25 cellular contexts compared by ENCODE assay signal in genomic region chr5:172680921-172681320, GRCh38. TPM values are rescaled to one million over a fixed set of nuclear protein-coding genes. Genes with fewer than 3 reads are reported as not detected.
A peak's percentile ranks its signal among the peaks of the same experiment; 100 is the strongest.
DNase-seq lines count a peak whose midpoint lies in the region; ATAC-seq, FAIRE-seq and TF ChIP-seq lines count a peak whose summit lies in the region.
"Had no signal": no experiment of that assay in that cellular context is flagged by ENCODE, and none has a peak within 500 bp of the region (broad histone marks: within the 10 kb centered on the region; RNA-seq: fewer than 3 reads in every experiment).

No MANE protein-coding gene starts in this region.

- TF ChIP-seq RAD21 in IMR-90 (IDR thresholded peaks at IDR 0.05; ENCODE audit: low read length), result no peak
- TF ChIP-seq RAD21 in K562 (CRISPR knock-in tag; conservative IDR thresholded peaks at IDR 0.05 in 1 of 2, IDR thresholded peaks at IDR 0.05 in 1 of 2), result no peak

- H3K9me3 ChIP-seq in IMR-90 (ENCODE audit: control insufficient read depth, insufficient read depth, low read length) (no peaks in the 10 kb centered on the region), OCI-LY3 (ENCODE audit: insufficient read depth, low read length) (no peaks in the 10 kb centered on the region), K562 (replicated peaks; ENCODE audit: control insufficient read depth, insufficient read depth, low read depth, low read length) (no peaks in the 10 kb centered on the region)
- H3K9me3 ChIP-seq: HAP-1, suprapubic skin had no signal

- H2AK9ac ChIP-seq in IMR-90 (replicated peaks; ENCODE audit: low read depth, low read length, poor library complexity), result peak overlapping the region; percentile 67

- no peak overlapping the region for H3K4ac ChIP-seq in IMR-90 (ENCODE audit: low read depth, low read length)

- POLR2A ChIA-PET in IMR-90 (lab: Charles Lee; ENCODE audit: unreplicated experiment), result interaction anchor here (0.6 kb wide), 1 partner anchor 89 kb away, joined by 3 read pairs; no protein-coding TSS in a partner anchor
- POLR2A ChIA-PET in K562 (lab: Yijun Ruan, JAX), result no interaction called here

- TF ChIP-seq EP300 in K562 (IDR thresholded peaks at IDR 0.05; ENCODE audit: low read length), result no peak

- no peak overlapping the region for H2AFZ ChIP-seq in IMR-90 (replicated peaks; ENCODE audit: low read length, poor library complexity)
- H2AFZ ChIP-seq in OCI-LY3 (ENCODE audit: low read depth, low read length), result no peak overlapping the region
- H2AFZ ChIP-seq in K562 (ENCODE audit: low read depth, low read length), result no peak overlapping the region
- H2AFZ ChIP-seq: PC-9 had no signal

- H3K4me3 ChIP-seq in IMR-90 (ENCODE audit: insufficient read depth, low read depth, low read length) (no peak overlapping the region), OCI-LY3 (ENCODE audit: low read length) (no peak overlapping the region), K562 (no peak overlapping the region)
- H3K4me3 ChIP-seq: HAP-1, PC-9, suprapubic skin had no signal

- H2BK15ac ChIP-seq in IMR-90 (ENCODE audit: low read depth, low read length), result no peak overlapping the region

- H4K91ac ChIP-seq in IMR-90 (ENCODE audit: insufficient read depth, low read depth, low read length), result no peak overlapping the region

- H3K79me2 ChIP-seq in OCI-LY3 (ENCODE audit: low read length), result no peaks in the 10 kb centered on the region
- no peaks in the 10 kb centered on the region for H3K79me2 ChIP-seq in K562 (ENCODE audit: control insufficient read depth, insufficient read depth, low read length)

- TF ChIP-seq CTCF in CD14-positive monocyte (IDR thresholded peaks at IDR 0.05), result no peak
- no peak for TF ChIP-seq CTCF in IMR-90 (conservative IDR thresholded peaks at IDR 0.05; ENCODE audit: low read depth, low read length)
- TF ChIP-seq CTCF in OCI-LY3 (IDR thresholded peaks at IDR 0.05; ENCODE audit: low read depth, low read length), result no peak
- no peak for TF ChIP-seq CTCF in K562 (IDR thresholded peaks at IDR 0.05 in 2 of 3, conservative IDR thresholded peaks at IDR 0.05 in 1 of 3; ENCODE audit: insufficient read depth in 2 of 3, low read depth in 1 of 3, low read length in 3 of 3)

- H3K27me3 ChIP-seq in IMR-90 (ENCODE audit: control insufficient read depth, insufficient read depth, low read length) (no peaks in the 10 kb centered on the region), OCI-LY3 (ENCODE audit: low read depth, low read length) (peaks cover 15% of the 10 kb centered on the region), K562 (ENCODE audit: control insufficient read depth in 2 of 2, insufficient read depth in 2 of 2, low read length in 2 of 2) (peaks cover 6 to 34% of the 10 kb centered on the region in 2 experiments; a peak in 4 of 5 replicates)
- H3K27me3 ChIP-seq: suprapubic skin had no signal

- H3K9me1 ChIP-seq in IMR-90 (ENCODE audit: insufficient read depth, low read length) (no peaks in the 10 kb centered on the region), K562 (ENCODE audit: control insufficient read depth, insufficient read depth, low read length) (no peaks in the 10 kb centered on the region)

- H2BK5ac ChIP-seq in IMR-90 (ENCODE audit: low read depth, low read length, poor library complexity, severe bottlenecking), result no peak overlapping the region

- no peak for TF ChIP-seq POLR2A in IMR-90 (IDR thresholded peaks at IDR 0.05; ENCODE audit: low read depth, low read length)
- no peak for TF ChIP-seq POLR2A in K562 (conservative IDR thresholded peaks at IDR 0.05)

- no peak overlapping the region for H2BK120ac ChIP-seq in IMR-90 (ENCODE audit: low read depth, low read length)

- WGBS in IMR-90 (ENCODE audit: extremely low coverage in 2 of 2, insufficient read length in 1 of 2), 2 experiments, result no CpG with 5 or more reads among the region's 5 CpGs
- 11% methylated on average over 5 of the region's 5 CpGs for WGBS in K562 (ENCODE audit: insufficient coverage, low coverage, missing lambda C conversion rate)

- dilution Hi-C loops in IMR-90 (cut with HindIII; ENCODE audit: low sequenced_read_pairs, unreplicated experiment), result no loop called here

- in situ Hi-C loops in IMR-90 (cut with MboI; ENCODE audit: low sequenced_read_pairs) (no loop called here), K562 (cut with MboI) (no loop called here)

- no peak overlapping the region for H3K56ac ChIP-seq in IMR-90 (ENCODE audit: extremely low read depth, insufficient read depth, low read length)

- no peak overlapping the region for H3K23ac ChIP-seq in IMR-90 (ENCODE audit: low read depth, low read length)

- ATAC-seq in IMR-90 (ENCODE audit: low read depth), result no peak
- peak; percentile 82 for ATAC-seq in K562
- ATAC-seq in stimulated activated naive CD8-positive, alpha-beta T cell treated with anti-CD3 and anti-CD28 coated beads, Interleukin-15, Interleukin-2, amounts not matched to agents 100 U/mL and 50 U/mL, for 24 hours, result no peak
- ATAC-seq in GM19397 (IDR thresholded peaks at IDR 0.05; ENCODE audit: unreplicated experiment), result no peak
- ATAC-seq: activated CD8-positive, alpha-beta memory T cell treated with anti-CD3 and anti-CD28 coated beads, Interleukin-2, amount 10 ng/mL, durations not matched to agents 7 days and 5 days; sciatic nerve had no signal

- BruUV-seq in IMR-90 (replicated peaks; lab: Mats Ljungman, UMichigan) (no TSS peak), K562 (replicated peaks; lab: Mats Ljungman, UMichigan) (no TSS peak)

- H3K4me1 Mint-ChIP-seq in CD14-positive monocyte, result peaks cover 17% of the 10 kb centered on the region

- no peak overlapping the region for H3K4me2 ChIP-seq in IMR-90 (ENCODE audit: low read depth, low read length)
- H3K4me2 ChIP-seq in OCI-LY3 (ENCODE audit: low read length), result peak overlapping the region; percentile 25; the same call in 1 of the 2 replicates
- H3K4me2 ChIP-seq in K562 (ENCODE audit: insufficient read depth, low read length), result no peak overlapping the region
- H3K4me2 ChIP-seq: PC-9 had no signal

- peaks cover 7 to 13% (median 11%) of the 10 kb centered on the region in 7 donors for H3K9me3 Mint-ChIP-seq in CD14-positive monocyte
- H3K9me3 Mint-ChIP-seq: activated naive CD8-positive, alpha-beta T cell treated with anti-CD3 and anti-CD28 coated beads, Interleukin-2, amount 10 ng/mL, durations not matched to agents 7 days and 5 days; activated T-helper 1 cell treated with anti-CD3 and anti-CD28 coated beads, Interleukin-12 subunit alpha, Interleukin-12 subunit beta, Interleukin-2, Interleukin-4 antibody, amounts not matched to agents 30 ng/mL and 10 ng/mL and 1 ng/mL, durations not matched to agents 14 hours and 24 hours and 36 hours; CD4-positive, CD25-positive, alpha-beta regulatory T cell had no signal

- H4K5ac ChIP-seq in IMR-90 (ENCODE audit: low read depth, low read length), result no peak overlapping the region

- H3K27ac ChIP-seq in IMR-90 (ENCODE audit: insufficient read depth, low read length) (no peak overlapping the region), OCI-LY3 (ENCODE audit: low read length) (no peak overlapping the region), K562 (ENCODE audit: extremely low read depth, low read depth, low read length) (no peak overlapping the region)
- H3K27ac ChIP-seq: PC-9, suprapubic skin had no signal

- peaks cover 2% of the 10 kb centered on the region; the same call in 1 of the 2 replicates for H3K4me1 ChIP-seq in IMR-90 (ENCODE audit: control insufficient read depth, insufficient read depth, low read length)
- peaks cover 5% of the 10 kb centered on the region; the same call in 1 of the 2 replicates for H3K4me1 ChIP-seq in OCI-LY3 (ENCODE audit: low read length)
- peaks cover 2 to 8% of the 10 kb centered on the region in 2 experiments; a peak in 4 of 5 replicates for H3K4me1 ChIP-seq in K562 (replicated peaks in 1 of 2; ENCODE audit: control insufficient read depth in 2 of 2, insufficient read depth in 2 of 2, low read length in 2 of 2)
- H3K4me1 ChIP-seq: HAP-1 had no signal

- CTCF ChIA-PET in IMR-90 (lab: Yijun Ruan, JAX), result no interaction called here
- CTCF ChIA-PET in K562 (lab: Yijun Ruan, JAX; ENCODE audit: low intra/inter-chr PET ratio), result no interaction called here

- H3K36me3 ChIP-seq in IMR-90 (ENCODE audit: control insufficient read depth, insufficient read depth, low read length), result no peaks in the 10 kb centered on the region; the same call in 1 of the 2 replicates
- H3K36me3 ChIP-seq in OCI-LY3 (replicated peaks; ENCODE audit: low read depth, low read length), result no peaks in the 10 kb centered on the region
- no peaks in the 10 kb centered on the region for H3K36me3 ChIP-seq in K562 (ENCODE audit: control insufficient read depth, insufficient read depth, low read length)
- H3K36me3 ChIP-seq: HAP-1, suprapubic skin had no signal

- no peak for DNase-seq in CD14-positive monocyte (ENCODE audit: low spot score)
- no peak for DNase-seq in IMR-90
- peak in 1 of 4 experiments; percentile 29 for DNase-seq in K562 (ENCODE audit: extremely low read depth in 1 of 4, low spot score in 3 of 4)
- DNase-seq in stimulated activated naive CD8-positive, alpha-beta T cell treated with anti-CD3 and anti-CD28 coated beads, Interleukin-15, Interleukin-2, amounts not matched to agents 100 U/mL and 50 U/mL, for 24 hours, result no peak
- DNase-seq in NCI-H1105 (lab: John Stamatoyannopoulos, UW), result no peak
- no peak for DNase-seq in activated naive CD4-positive, alpha-beta T cell treated with Interleukin-2 at 50 U/mL for 16 hours
- DNase-seq: activated CD8-positive, alpha-beta memory T cell treated with anti-CD3 and anti-CD28 coated beads, Interleukin-2, amount 10 ng/mL, durations not matched to agents 7 days and 5 days; activated naive CD8-positive, alpha-beta T cell treated with anti-CD3 and anti-CD28 coated beads, Interleukin-2, amount 10 ng/mL, durations not matched to agents 7 days and 5 days; CD4-positive, CD25-positive, alpha-beta regulatory T cell; DMS153; NCI-H1417 treated with DMSO at 0.1 percent for 48 hours; NCI-H2171; NCI-H526 treated with DMSO at 0.1 percent for 48 hours; nephron progenitor cell; PC-9; posterior cingulate gyrus; stimulated activated CD4-positive, alpha-beta T cell treated with anti-CD3 and anti-CD28 coated beads, Interleukin-15, amount 100 ng/mL, for 24 hours; T1000 had no signal

- H3K9ac ChIP-seq in IMR-90 (ENCODE audit: low read depth, low read length), result no peak overlapping the region
- no peak overlapping the region for H3K9ac ChIP-seq in OCI-LY3 (ENCODE audit: low read length)
- H3K9ac ChIP-seq in K562 (ENCODE audit: insufficient read depth in 1 of 2, low read depth in 2 of 2, low read length in 2 of 2), result no peak overlapping the region

- no peak overlapping the region for H3K14ac ChIP-seq in IMR-90 (replicated peaks; ENCODE audit: low read depth, low read length)

- H3K79me1 ChIP-seq in IMR-90 (ENCODE audit: low read depth in 1 of 2, low read length in 2 of 2), result peaks cover 3 to 26% of the 10 kb centered on the region in 2 experiments; a peak in 2 of 4 replicates

- intact Hi-C loops in CD14-positive monocyte (cut with micrococcal nuclease) (no loop called here), IMR-90 (cut with micrococcal nuclease) (no loop called here), K562 (cut with micrococcal nuclease) (no loop called here)

- H2AK5ac ChIP-seq in IMR-90 (ENCODE audit: low read depth, low read length), result no peak overlapping the region

- no peak overlapping the region for H3K4me3 Mint-ChIP-seq in CD14-positive monocyte
- H3K4me3 Mint-ChIP-seq: activated CD8-positive, alpha-beta memory T cell treated with anti-CD3 and anti-CD28 coated beads, Interleukin-2, amount 10 ng/mL, durations not matched to agents 7 days and 5 days; activated naive CD8-positive, alpha-beta T cell treated with anti-CD3 and anti-CD28 coated beads, Interleukin-2, amount 10 ng/mL, durations not matched to agents 7 days and 5 days; activated T-helper 1 cell treated with anti-CD3 and anti-CD28 coated beads, Interleukin-12 subunit alpha, Interleukin-12 subunit beta, Interleukin-2, Interleukin-4 antibody, amounts not matched to agents 30 ng/mL and 10 ng/mL and 1 ng/mL, durations not matched to agents 14 hours and 24 hours and 36 hours; mesothelial cell of epicardium; nephron progenitor cell had no signal

- no peak overlapping the region for H3K18ac ChIP-seq in IMR-90 (ENCODE audit: low read depth, low read length)

- H3K27me3 Mint-ChIP-seq in CD14-positive monocyte (ENCODE audit: low read depth in 3 of 3), result peaks cover 6 to 11% (median 11%) of the 10 kb centered on the region in 3 donors

- H4K8ac ChIP-seq in IMR-90 (ENCODE audit: low read depth in 2 of 2, low read length in 2 of 2), result no peak overlapping the region

- FAIRE-seq in K562 (lab: Jason Lieb, UNC), result no peak

- no peak overlapping the region for H2BK20ac ChIP-seq in IMR-90 (ENCODE audit: low read depth, low read length)

- H3K27ac Mint-ChIP-seq in CD14-positive monocyte, result peak overlapping the region in 4 of 7 donors; percentile 5 to 76 (median 36)
- H3K27ac Mint-ChIP-seq: activated CD8-positive, alpha-beta memory T cell treated with anti-CD3 and anti-CD28 coated beads, Interleukin-2, amount 10 ng/mL, durations not matched to agents 7 days and 5 days; activated naive CD8-positive, alpha-beta T cell treated with anti-CD3 and anti-CD28 coated beads, Interleukin-2, amount 10 ng/mL, durations not matched to agents 7 days and 5 days; activated T-helper 1 cell treated with anti-CD3 and anti-CD28 coated beads, Interleukin-12 subunit alpha, Interleukin-12 subunit beta, Interleukin-2, Interleukin-4 antibody, amounts not matched to agents 30 ng/mL and 10 ng/mL and 1 ng/mL, durations not matched to agents 14 hours and 24 hours and 36 hours; CD4-positive, CD25-positive, alpha-beta regulatory T cell; nephron progenitor cell had no signal

- H4K20me1 ChIP-seq in IMR-90 (ENCODE audit: insufficient read depth, low read length) (no peaks in the 10 kb centered on the region), OCI-LY3 (ENCODE audit: insufficient read depth, low read length) (no peaks in the 10 kb centered on the region), K562 (replicated peaks; ENCODE audit: control insufficient read depth, insufficient read depth, low read length) (no peaks in the 10 kb centered on the region)

- H3K36me3 Mint-ChIP-seq in CD14-positive monocyte, result peaks cover 8 to 14% of the 10 kb centered on the region in 2 donors
- H3K36me3 Mint-ChIP-seq: activated naive CD8-positive, alpha-beta T cell treated with anti-CD3 and anti-CD28 coated beads, Interleukin-2, amount 10 ng/mL, durations not matched to agents 7 days and 5 days; CD4-positive, CD25-positive, alpha-beta regulatory T cell had no signal

RNA-seq across cellular contexts. Expression of gene NEURL1B, which starts 39.9 kb away (rescaled TPM):
- polyA plus RNA-seq in CD14-positive monocyte (not detected), IMR-90 (2012; rRNA removed) (2.6 and 2.8 TPM in 2 replicates), K562 (2011; rRNA removed) (not detected in 2 replicates), K562 (2014; fragmentation: Illumina TruSeq; extraction: Trizol) (not detected in 2 replicates), K562 (2014; fragmentation: Nextera tagmentation; extraction: Ambion mirVana) (not detected), K562 (2014; rRNA removed) (not detected in 2 replicates)
- total RNA-seq in IMR-90 (2012; rRNA removed) (1.8 and 1.9 TPM in 2 replicates), K562 (2014; rRNA removed) (not detected in 2 replicates), K562 (2014; rRNA removed; fragmentation: Illumina TruSeq; extraction: Trizol) (not detected in 2 replicates), K562 (2015; rRNA removed; fragmentation: Illumina TruSeq; extraction: Trizol) (not detected in 2 replicates), K562 (2021) (0.04 TPM in 2 replicates)
- polyA plus RNA-seq in IMR-90 (2012; cell fraction: cytosol; rRNA removed), result 1.6 and 1.9 TPM in 2 replicates
- 3.9 and 5.7 TPM in 2 replicates for polyA plus RNA-seq in IMR-90 (2012; cell fraction: nucleus; rRNA removed; ENCODE audit: low replicate concordance)
- not detected in 2 replicates for total RNA-seq in K562 (2011; cell fraction: chromatin; rRNA removed; ENCODE audit: low replicate concordance)
- not detected in 2 replicates for total RNA-seq in K562 (2011; cell fraction: nucleolus; rRNA removed)
- total RNA-seq in K562 (2011; cell fraction: nucleoplasm; rRNA removed), result not detected in 2 replicates
- polyA plus RNA-seq in K562 (2011; cell fraction: cytosol; rRNA removed), result not detected in 2 replicates
- not detected in 2 replicates for polyA plus RNA-seq in K562 (2011; cell fraction: nucleus; rRNA removed)
- not detected in 2 replicates for polyA plus RNA-seq in K562 (2012)
- polyA minus RNA-seq in K562 (2011; rRNA and poly(A)+ RNA removed), result not detected in 2 replicates
- not detected in 2 replicates for polyA minus RNA-seq in K562 (2011; cell fraction: cytosol; rRNA and poly(A)+ RNA removed)
- polyA minus RNA-seq in K562 (2011; cell fraction: nucleus; rRNA and poly(A)+ RNA removed), result not detected in 2 replicates
- polyA plus RNA-seq: CD4-positive, CD25-positive, alpha-beta regulatory T cell had no signal
